ENCODE assay signal across 1 cellular context in genomic region chr17:12812877-12813276, GRCh38.
TF ChIP-seq lines count a peak whose summit lies in the region.

No MANE protein-coding gene starts in this region.

TF ChIP-seq in WTC11, 78 proteins besides CTCF, POLR2A, EP300 and RAD21 (continued from another document):
- TF ChIP-seq, protein P1, sequence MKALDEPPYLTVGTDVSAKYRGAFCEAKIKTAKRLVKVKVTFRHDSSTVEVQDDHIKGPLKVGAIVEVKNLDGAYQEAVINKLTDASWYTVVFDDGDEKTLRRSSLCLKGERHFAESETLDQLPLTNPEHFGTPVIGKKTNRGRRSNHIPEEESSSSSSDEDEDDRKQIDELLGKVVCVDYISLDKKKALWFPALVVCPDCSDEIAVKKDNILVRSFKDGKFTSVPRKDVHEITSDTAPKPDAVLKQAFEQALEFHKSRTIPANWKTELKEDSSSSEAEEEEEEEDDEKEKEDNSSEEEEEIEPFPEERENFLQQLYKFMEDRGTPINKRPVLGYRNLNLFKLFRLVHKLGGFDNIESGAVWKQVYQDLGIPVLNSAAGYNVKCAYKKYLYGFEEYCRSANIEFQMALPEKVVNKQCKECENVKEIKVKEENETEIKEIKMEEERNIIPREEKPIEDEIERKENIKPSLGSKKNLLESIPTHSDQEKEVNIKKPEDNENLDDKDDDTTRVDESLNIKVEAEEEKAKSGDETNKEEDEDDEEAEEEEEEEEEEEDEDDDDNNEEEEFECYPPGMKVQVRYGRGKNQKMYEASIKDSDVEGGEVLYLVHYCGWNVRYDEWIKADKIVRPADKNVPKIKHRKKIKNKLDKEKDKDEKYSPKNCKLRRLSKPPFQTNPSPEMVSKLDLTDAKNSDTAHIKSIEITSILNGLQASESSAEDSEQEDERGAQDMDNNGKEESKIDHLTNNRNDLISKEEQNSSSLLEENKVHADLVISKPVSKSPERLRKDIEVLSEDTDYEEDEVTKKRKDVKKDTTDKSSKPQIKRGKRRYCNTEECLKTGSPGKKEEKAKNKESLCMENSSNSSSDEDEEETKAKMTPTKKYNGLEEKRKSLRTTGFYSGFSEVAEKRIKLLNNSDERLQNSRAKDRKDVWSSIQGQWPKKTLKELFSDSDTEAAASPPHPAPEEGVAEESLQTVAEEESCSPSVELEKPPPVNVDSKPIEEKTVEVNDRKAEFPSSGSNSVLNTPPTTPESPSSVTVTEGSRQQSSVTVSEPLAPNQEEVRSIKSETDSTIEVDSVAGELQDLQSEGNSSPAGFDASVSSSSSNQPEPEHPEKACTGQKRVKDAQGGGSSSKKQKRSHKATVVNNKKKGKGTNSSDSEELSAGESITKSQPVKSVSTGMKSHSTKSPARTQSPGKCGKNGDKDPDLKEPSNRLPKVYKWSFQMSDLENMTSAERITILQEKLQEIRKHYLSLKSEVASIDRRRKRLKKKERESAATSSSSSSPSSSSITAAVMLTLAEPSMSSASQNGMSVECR (CRISPR knock-in tag; IDR thresholded peaks at IDR 0.05; ENCODE audit: borderline replicate concordance) = no peak
- TF ChIP-seq ZNF232 (CRISPR knock-in tag; IDR thresholded peaks at IDR 0.05) (no peak), ZNF317 (CRISPR knock-in tag; IDR thresholded peaks at IDR 0.05; ENCODE audit: borderline replicate concordance, low read depth) (no peak), CREM (CRISPR knock-in tag; IDR thresholded peaks at IDR 0.05) (no peak)
TF ChIP-seq in WTC11: peak in this region for 0.
